Comparison of ENCODE assay signal across 21 cellular contexts in the genomic region with DNA sequence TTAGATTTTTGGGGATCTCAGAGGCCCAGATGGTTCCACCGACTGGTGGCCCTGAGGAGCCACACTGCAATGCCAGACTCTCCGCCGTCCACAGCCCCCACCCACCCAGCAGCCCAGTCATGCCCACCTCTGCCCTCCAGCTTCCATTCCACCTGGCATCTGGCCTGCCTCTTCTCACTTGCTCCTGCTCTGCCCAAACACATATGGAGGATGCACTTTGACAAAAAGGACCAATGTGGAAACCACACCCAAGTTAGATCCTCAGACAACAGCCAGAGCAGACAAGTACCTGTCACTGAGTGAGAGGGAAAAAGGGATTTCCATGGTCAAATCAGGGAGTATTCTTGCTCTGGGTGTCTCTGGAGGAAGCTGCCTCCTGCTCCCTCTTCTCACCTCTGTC.
DNase-seq lines count a peak whose midpoint lies in the region; ATAC-seq and TF ChIP-seq lines count a peak whose summit lies in the region.
"Had no signal": no experiment of that assay in that cellular context is flagged by ENCODE, and none has a peak within 500 bp of the region (broad histone marks: within the 10 kb centered on the region; RNA-seq: fewer than 3 reads in every experiment).

No MANE protein-coding gene starts in this region.

- peak; percentile 37 for DNase-seq in activated CD8-positive, alpha-beta memory T cell treated with anti-CD3 and anti-CD28 coated beads for 24 hours
- no peak for DNase-seq in activated CD8-positive, alpha-beta memory T cell treated with anti-CD3 and anti-CD28 coated beads, Interleukin-2, amount 10 ng/mL, durations not matched to agents 7 days and 5 days
- DNase-seq in coronary artery (ENCODE audit: low spot score) (peak; percentile 50), osteocyte (ENCODE audit: extremely low spot score, unreplicated experiment) (peak; percentile 38), AG08396 (ENCODE audit: low spot score) (no peak)
- DNase-seq: AML-193; BE2C; Calu3; CD4-positive, alpha-beta T cell; CD8-positive, alpha-beta memory T cell; DMS53; DMS79 treated with DMSO at 0.1 percent for 48 hours; GF-D8; GOT3; HFFc6 had no signal

- H3K36me3 Mint-ChIP-seq in activated CD8-positive, alpha-beta memory T cell treated with anti-CD3 and anti-CD28 coated beads, Interleukin-2, amount 10 ng/mL, durations not matched to agents 7 days and 5 days = no peaks in the 10 kb centered on the region
- H3K36me3 Mint-ChIP-seq in osteocyte (ENCODE audit: unreplicated experiment) = no peaks in the 10 kb centered on the region
- H3K36me3 Mint-ChIP-seq: CD8-positive, alpha-beta memory T cell had no signal

- no peak overlapping the region for H3K27ac Mint-ChIP-seq in activated CD8-positive, alpha-beta memory T cell treated with anti-CD3 and anti-CD28 coated beads, Interleukin-2, amount 10 ng/mL, durations not matched to agents 7 days and 5 days
- no peak overlapping the region for H3K27ac Mint-ChIP-seq in osteocyte (ENCODE audit: unreplicated experiment)
- H3K27ac Mint-ChIP-seq: CD4-positive, alpha-beta T cell; CD8-positive, alpha-beta memory T cell; HFFc6 had no signal

- H3K27ac ChIP-seq in coronary artery = no peak overlapping the region
- H3K27ac ChIP-seq: 22Rv1 had no signal

- H3K4me3 Mint-ChIP-seq in activated CD8-positive, alpha-beta memory T cell treated with anti-CD3 and anti-CD28 coated beads, Interleukin-2, amount 10 ng/mL, durations not matched to agents 7 days and 5 days = no peak overlapping the region
- no peak overlapping the region for H3K4me3 Mint-ChIP-seq in osteocyte (ENCODE audit: unreplicated experiment)
- H3K4me3 Mint-ChIP-seq: CD14-positive monocyte; CD4-positive, alpha-beta T cell; CD8-positive, alpha-beta memory T cell; HFFc6 had no signal

- H3K4me1 Mint-ChIP-seq in activated CD8-positive, alpha-beta memory T cell treated with anti-CD3 and anti-CD28 coated beads, Interleukin-2, amount 10 ng/mL, durations not matched to agents 7 days and 5 days = no peaks in the 10 kb centered on the region
- peaks cover 9% of the 10 kb centered on the region for H3K4me1 Mint-ChIP-seq in osteocyte (ENCODE audit: unreplicated experiment)
- H3K4me1 Mint-ChIP-seq: CD8-positive, alpha-beta memory T cell had no signal

- ATAC-seq in activated CD8-positive, alpha-beta memory T cell treated with anti-CD3 and anti-CD28 coated beads, Interleukin-2, amount 10 ng/mL, durations not matched to agents 7 days and 5 days = no peak
- no peak for ATAC-seq in HG03378 (IDR thresholded peaks at IDR 0.05; ENCODE audit: unreplicated experiment)
- no peak for ATAC-seq in GM18870 (IDR thresholded peaks at IDR 0.05; ENCODE audit: unreplicated experiment)

- no peak for TF ChIP-seq CTCF in coronary artery (IDR thresholded peaks at IDR 0.05)
- no peak for TF ChIP-seq CTCF in osteocyte (IDR thresholded peaks at IDR 0.05)

- CTCF ChIA-PET in activated CD8-positive, alpha-beta memory T cell treated with anti-CD3 and anti-CD28 coated beads, Interleukin-2, amount 10 ng/mL, durations not matched to agents 7 days and 5 days (lab: Charles Lee) = no interaction called here

- H3K9me3 Mint-ChIP-seq in activated CD8-positive, alpha-beta memory T cell treated with anti-CD3 and anti-CD28 coated beads, Interleukin-2, amount 10 ng/mL, durations not matched to agents 7 days and 5 days (ENCODE audit: low read depth) = peaks cover 4% of the 10 kb centered on the region
- peaks cover under 1% of the 10 kb centered on the region for H3K9me3 Mint-ChIP-seq in osteocyte (ENCODE audit: unreplicated experiment)
- H3K9me3 Mint-ChIP-seq: CD4-positive, alpha-beta T cell had no signal

- H3K27me3 Mint-ChIP-seq in activated CD8-positive, alpha-beta memory T cell treated with anti-CD3 and anti-CD28 coated beads, Interleukin-2, amount 10 ng/mL, durations not matched to agents 7 days and 5 days = no peaks in the 10 kb centered on the region
- H3K27me3 Mint-ChIP-seq in osteocyte (ENCODE audit: unreplicated experiment) = no peaks in the 10 kb centered on the region

- H3K4me3 ChIP-seq in coronary artery = no peak overlapping the region
- H3K4me3 ChIP-seq: BLaER1 treated with 17β-estradiol and CSF1 and Interleukin-3, amounts not matched to agents 10 nM and 100 nM; HAP-1 had no signal

Comparison
In these comparisons a context has a peak if more than half of its experiments do, and no peak if none do; other contexts are left out.
1. DNase-seq: peak in activated CD8-positive, alpha-beta memory T cell treated with anti-CD3 and anti-CD28 coated beads for 24 hours (single experiment), coronary artery (single experiment) and osteocyte (single experiment); none in activated CD8-positive, alpha-beta memory T cell treated with anti-CD3 and anti-CD28 coated beads, Interleukin-2, amount 10 ng/mL, durations not matched to agents 7 days and 5 days (single experiment) and AG08396 (single experiment).